20 cellular contexts compared by ENCODE assay signal in the genomic region with DNA sequence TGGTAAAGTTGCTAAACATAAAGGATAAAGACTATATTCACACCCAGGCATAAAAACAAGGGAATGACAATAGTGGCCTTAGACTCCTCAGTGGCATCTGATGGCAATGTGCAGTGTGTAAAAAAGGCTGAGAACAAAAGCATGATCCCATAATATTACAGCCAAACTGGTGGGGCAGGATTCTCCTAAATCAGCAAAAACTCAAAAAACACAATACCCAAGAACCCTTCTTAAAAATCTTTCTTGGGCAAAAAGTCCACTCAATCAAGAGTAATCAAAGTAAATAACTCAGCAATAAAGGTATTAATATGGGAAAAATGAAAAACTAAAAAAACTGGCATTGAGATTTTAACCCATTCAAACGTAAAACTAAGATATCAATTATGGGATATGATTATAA. TPM values are rescaled to one million over a fixed set of nuclear protein-coding genes. Genes with fewer than 3 reads are reported as not detected.
DNase-seq lines count a peak whose midpoint lies in the region; ATAC-seq and TF ChIP-seq lines count a peak whose summit lies in the region.
"Had no signal": no experiment of that assay in that cellular context is flagged by ENCODE, and none has a peak within 500 bp of the region (broad histone marks: within the 10 kb centered on the region; RNA-seq: fewer than 3 reads in every experiment).

No MANE protein-coding gene starts in this region.

- DNase-seq in activated CD4-positive, alpha-beta T cell treated with anti-CD3 and anti-CD28 coated beads for 36 hours = no peak
- DNase-seq in activated CD4-positive, alpha-beta T cell treated with anti-CD3 and anti-CD28 coated beads for 48 hours = no peak
- DNase-seq in activated naive CD8-positive, alpha-beta T cell treated with anti-CD3 and anti-CD28 coated beads for 36 hours = no peak
- DNase-seq in naive thymus-derived CD4-positive, alpha-beta T cell = no peak
- no peak for DNase-seq in tibial nerve (ENCODE audit: low spot score in 2 of 2)
- DNase-seq in stimulated activated CD4-positive, alpha-beta T cell treated with anti-CD3 and anti-CD28 coated beads, Interleukin-4, amount 100 ng/mL, for 24 hours = no peak
- no peak for DNase-seq in thyroid gland
- DNase-seq: activated CD4-positive, CD25-positive, alpha-beta regulatory T cell treated with anti-CD3 and anti-CD28 coated beads, Interleukin-2, amount 50 U/mL, for 72 hours; central memory CD4-positive, alpha-beta T cell; H7; nephron progenitor cell; stimulated activated CD4-positive, alpha-beta T cell treated with anti-CD3 and anti-CD28 coated beads, Interleukin-12 subunit alpha, Interleukin-12 subunit beta, amount 100 ng/mL, for 4 hours; stimulated activated naive CD4-positive, alpha-beta T cell had no signal

- no peaks in the 10 kb centered on the region for H3K9me2 ChIP-seq in DOHH2 (replicated peaks; ENCODE audit: control insufficient read depth, low read length)

- H3K27ac ChIP-seq in DOHH2 (ENCODE audit: low read depth, low read length) = no peak overlapping the region
- H3K27ac ChIP-seq in naive thymus-derived CD4-positive, alpha-beta T cell (ENCODE audit: low read depth, low read length) = no peak overlapping the region
- no peak overlapping the region for H3K27ac ChIP-seq in tibial nerve
- H3K27ac ChIP-seq in thyroid gland = no peak overlapping the region
- H3K27ac ChIP-seq: esophagus muscularis mucosa had no signal

- H3K4me1 Mint-ChIP-seq in activated CD4-positive, alpha-beta T cell treated with anti-CD3 and anti-CD28 coated beads for 36 hours = peaks cover 31% of the 10 kb centered on the region
- peaks cover 23% of the 10 kb centered on the region for H3K4me1 Mint-ChIP-seq in activated naive CD8-positive, alpha-beta T cell treated with anti-CD3 and anti-CD28 coated beads for 36 hours
- H3K4me1 Mint-ChIP-seq in naive thymus-derived CD4-positive, alpha-beta T cell = peaks cover 18 to 52% (median 46%) of the 10 kb centered on the region in 7 donors

- H3K4me2 ChIP-seq in DOHH2 (ENCODE audit: low read length) = peak overlapping the region; percentile 83

- ATAC-seq in activated CD4-positive, alpha-beta T cell treated with anti-CD3 and anti-CD28 coated beads for 36 hours = no peak
- ATAC-seq in naive thymus-derived CD4-positive, alpha-beta T cell = no peak
- ATAC-seq: Right ventricle myocardium inferior had no signal

- H3K36me3 ChIP-seq in DOHH2 (ENCODE audit: control insufficient read depth, low read length) (peaks cover 15% of the 10 kb centered on the region), tibial nerve (peaks cover 0 to 9% (median 0%) of the 10 kb centered on the region in 3 donors), thyroid gland (no peaks in the 10 kb centered on the region)
- peaks cover 0 to 4% (median 0%) of the 10 kb centered on the region in 3 experiments for H3K36me3 ChIP-seq in naive thymus-derived CD4-positive, alpha-beta T cell (ENCODE audit: control insufficient read depth in 2 of 3, insufficient read depth in 3 of 3, low read length in 3 of 3)

- H3K4me1 ChIP-seq in DOHH2 (ENCODE audit: control insufficient read depth, low read length) = peaks cover 25% of the 10 kb centered on the region
- H3K4me1 ChIP-seq in naive thymus-derived CD4-positive, alpha-beta T cell (ENCODE audit: control insufficient read depth in 2 of 2, insufficient read depth in 2 of 2, low read length in 2 of 2) = peaks cover 6 to 7% of the 10 kb centered on the region in 2 donors
- peaks cover 0 to 33% (median 6%) of the 10 kb centered on the region in 4 donors for H3K4me1 ChIP-seq in tibial nerve
- H3K4me1 ChIP-seq in thyroid gland = peaks cover 6 to 17% of the 10 kb centered on the region in 2 donors

- no peak for TF ChIP-seq EP300 in tibial nerve (IDR thresholded peaks at IDR 0.05)

- H3K79me2 ChIP-seq in DOHH2 (ENCODE audit: control insufficient read depth, low read length) = peaks cover 28% of the 10 kb centered on the region

- TF ChIP-seq POLR2A in tibial nerve (IDR thresholded peaks at IDR 0.05) (no peak), thyroid gland (IDR thresholded peaks at IDR 0.05) (no peak)

- CTCF ChIA-PET in activated CD4-positive, alpha-beta T cell treated with anti-CD3 and anti-CD28 coated beads for 36 hours (lab: Charles Lee) = interaction anchor here (1.2 kb wide), 1 partner anchor 161 kb away, joined by 3 read pairs; no protein-coding TSS in a partner anchor
- CTCF ChIA-PET in naive thymus-derived CD4-positive, alpha-beta T cell (lab: Charles Lee) = no interaction called here

- intact Hi-C loops in activated CD4-positive, alpha-beta T cell treated with anti-CD3 and anti-CD28 coated beads for 36 hours (cut with DNase I, micrococcal nuclease) = no loop called here
- intact Hi-C loops in naive thymus-derived CD4-positive, alpha-beta T cell (cut with micrococcal nuclease) = loop anchor here (5.0 kb wide), 2 partner anchors 1116 to 1376 kb away; no protein-coding TSS in a partner anchor
- intact Hi-C loops in thyroid gland (cut with DNase I) = no loop called here

- no peaks in the 10 kb centered on the region for H3K27me3 Mint-ChIP-seq in activated CD4-positive, alpha-beta T cell treated with anti-CD3 and anti-CD28 coated beads for 36 hours
- H3K27me3 Mint-ChIP-seq in activated naive CD8-positive, alpha-beta T cell treated with anti-CD3 and anti-CD28 coated beads for 36 hours = no peaks in the 10 kb centered on the region
- no peaks in the 10 kb centered on the region for H3K27me3 Mint-ChIP-seq in naive thymus-derived CD4-positive, alpha-beta T cell
- H3K27me3 Mint-ChIP-seq: type B pancreatic cell had no signal

- peak overlapping the region; percentile 39 for H3K27ac Mint-ChIP-seq in activated CD4-positive, alpha-beta T cell treated with anti-CD3 and anti-CD28 coated beads for 36 hours
- no peak overlapping the region for H3K27ac Mint-ChIP-seq in activated naive CD8-positive, alpha-beta T cell treated with anti-CD3 and anti-CD28 coated beads for 36 hours
- H3K27ac Mint-ChIP-seq in naive thymus-derived CD4-positive, alpha-beta T cell = peak overlapping the region in 2 of 9 donors; percentile 9 to 46
- H3K27ac Mint-ChIP-seq: CD14-positive monocyte; nephron progenitor cell; T-helper 1 cell treated with Interleukin-12 subunit alpha and Interleukin-12 subunit beta and Interleukin-4 antibody, amounts not matched to agents 30 μg/mL and 1 μg/mL, for 36 hours; type B pancreatic cell had no signal

- H3K4me3 ChIP-seq in DOHH2 (ENCODE audit: low read length) (peak overlapping the region; percentile 94), tibial nerve (no peak overlapping the region), thyroid gland (replicated peaks in 1 of 3) (no peak overlapping the region)
- no peak overlapping the region for H3K4me3 ChIP-seq in naive thymus-derived CD4-positive, alpha-beta T cell (ENCODE audit: low read length)
- H3K4me3 ChIP-seq: lung had no signal

- H3K9me3 Mint-ChIP-seq in activated CD4-positive, alpha-beta T cell treated with anti-CD3 and anti-CD28 coated beads for 36 hours (ENCODE audit: low read depth) = no peaks in the 10 kb centered on the region
- H3K9me3 Mint-ChIP-seq in activated naive CD8-positive, alpha-beta T cell treated with anti-CD3 and anti-CD28 coated beads for 36 hours = no peaks in the 10 kb centered on the region
- H3K9me3 Mint-ChIP-seq in naive thymus-derived CD4-positive, alpha-beta T cell = peaks cover 0 to under 1% (median 0%) of the 10 kb centered on the region in 11 donors
- H3K9me3 Mint-ChIP-seq: nephron progenitor cell; T-helper 1 cell treated with Interleukin-12 subunit alpha and Interleukin-12 subunit beta and Interleukin-4 antibody, amounts not matched to agents 30 μg/mL and 1 μg/mL, for 36 hours; type B pancreatic cell had no signal

- no peaks in the 10 kb centered on the region for H3F3A ChIP-seq in DOHH2 (ENCODE audit: control insufficient read depth, insufficient read depth)

- H3K27me3 ChIP-seq in DOHH2 (ENCODE audit: control insufficient read depth, low read length) (no peaks in the 10 kb centered on the region), tibial nerve (no peaks in the 10 kb centered on the region), thyroid gland (no peaks in the 10 kb centered on the region)
- no peaks in the 10 kb centered on the region for H3K27me3 ChIP-seq in naive thymus-derived CD4-positive, alpha-beta T cell (ENCODE audit: control insufficient read depth in 2 of 2, insufficient read depth in 2 of 2, low read length in 2 of 2)
- H3K27me3 ChIP-seq: esophagus muscularis mucosa had no signal

- 0 out of 2 replicates have a peak, but pooled peaks cover 3% of the 10 kb centered on the region for H4K20me1 ChIP-seq in DOHH2 (ENCODE audit: control insufficient read depth, insufficient read depth, low read depth, low read length)

- no peaks in the 10 kb centered on the region for H3K9me3 ChIP-seq in DOHH2 (ENCODE audit: control insufficient read depth, insufficient read depth, low read length)
- no peaks in the 10 kb centered on the region for H3K9me3 ChIP-seq in naive thymus-derived CD4-positive, alpha-beta T cell (ENCODE audit: control insufficient read depth in 2 of 3, low read length in 3 of 3)
- H3K9me3 ChIP-seq in tibial nerve = no peaks in the 10 kb centered on the region
- H3K9me3 ChIP-seq in thyroid gland = no peaks in the 10 kb centered on the region
- H3K9me3 ChIP-seq: esophagus muscularis mucosa had no signal

- TF ChIP-seq CTCF in DOHH2 (IDR thresholded peaks at IDR 0.05; ENCODE audit: low read depth, low read length, poor library complexity, severe bottlenecking) = no peak
- TF ChIP-seq CTCF in tibial nerve (IDR thresholded peaks at IDR 0.05) = no peak
- no peak for TF ChIP-seq CTCF in thyroid gland (IDR thresholded peaks at IDR 0.05)

- POLR2A ChIA-PET in activated CD4-positive, alpha-beta T cell treated with anti-CD3 and anti-CD28 coated beads for 36 hours (lab: Charles Lee) = no interaction called here
- POLR2A ChIA-PET in naive thymus-derived CD4-positive, alpha-beta T cell (lab: Charles Lee) = no interaction called here

- 90 to 94% methylated on average over 1 of the region's 1 CpG for WGBS in tibial nerve, 2 donors
- 96 to 100% methylated on average over 1 of the region's 1 CpG for WGBS in thyroid gland, 2 donors

- H3K4me3 Mint-ChIP-seq in activated CD4-positive, alpha-beta T cell treated with anti-CD3 and anti-CD28 coated beads for 36 hours = peak overlapping the region; percentile 93
- H3K4me3 Mint-ChIP-seq in activated naive CD8-positive, alpha-beta T cell treated with anti-CD3 and anti-CD28 coated beads for 36 hours = peak overlapping the region; percentile 89
- H3K4me3 Mint-ChIP-seq in naive thymus-derived CD4-positive, alpha-beta T cell = peak overlapping the region in 6 of 10 donors; percentile 94 to 99 (median 96)
- H3K4me3 Mint-ChIP-seq: CD14-positive monocyte; T-helper 1 cell treated with Interleukin-12 subunit alpha and Interleukin-12 subunit beta and Interleukin-4 antibody, amounts not matched to agents 30 μg/mL and 1 μg/mL, for 36 hours had no signal

- peaks cover 12% of the 10 kb centered on the region for H3K36me3 Mint-ChIP-seq in activated CD4-positive, alpha-beta T cell treated with anti-CD3 and anti-CD28 coated beads for 36 hours (ENCODE audit: low read depth)
- H3K36me3 Mint-ChIP-seq in activated naive CD8-positive, alpha-beta T cell treated with anti-CD3 and anti-CD28 coated beads for 36 hours = peaks cover 9% of the 10 kb centered on the region
- H3K36me3 Mint-ChIP-seq in naive thymus-derived CD4-positive, alpha-beta T cell = peaks cover 3 to 19% (median 6%) of the 10 kb centered on the region in 5 donors

RNA-seq across cellular contexts. Expression of a gene that starts 1.6 kb away (rescaled TPM):
- 10 to 100 TPM; 21.0 to 21.3 TPM for total RNA-seq in activated CD4-positive, alpha-beta T cell treated with anti-CD3 and anti-CD28 coated beads for 36 hours
- total RNA-seq in activated naive CD8-positive, alpha-beta T cell treated with anti-CD3 and anti-CD28 coated beads for 36 hours = 10 to 100 TPM; 27.0 to 32.0 TPM
- 10 to 100 TPM; 12.8 to 29.8 (median 20.9) TPM for total RNA-seq in naive thymus-derived CD4-positive, alpha-beta T cell
- 10 to 100 TPM; 44.9 to 55.7 TPM for polyA plus RNA-seq in naive thymus-derived CD4-positive, alpha-beta T cell
- total RNA-seq in tibial nerve (10 to 100 TPM; 37.8 to 47.6 (median 42.6) TPM), thyroid gland (10 to 100 TPM; 48.5 to 76.3 (median 62.9) TPM)

Comparison
In these comparisons a context has a peak if more than half of its experiments do, and no peak if none do; other contexts are left out.
1. intact Hi-C loops: an anchor here in naive thymus-derived CD4-positive, alpha-beta T cell (5.0 kb wide); none called in activated CD4-positive, alpha-beta T cell treated with anti-CD3 and anti-CD28 coated beads for 36 hours and thyroid gland.